9 cellular contexts compared by ENCODE assay signal in the genomic region with DNA sequence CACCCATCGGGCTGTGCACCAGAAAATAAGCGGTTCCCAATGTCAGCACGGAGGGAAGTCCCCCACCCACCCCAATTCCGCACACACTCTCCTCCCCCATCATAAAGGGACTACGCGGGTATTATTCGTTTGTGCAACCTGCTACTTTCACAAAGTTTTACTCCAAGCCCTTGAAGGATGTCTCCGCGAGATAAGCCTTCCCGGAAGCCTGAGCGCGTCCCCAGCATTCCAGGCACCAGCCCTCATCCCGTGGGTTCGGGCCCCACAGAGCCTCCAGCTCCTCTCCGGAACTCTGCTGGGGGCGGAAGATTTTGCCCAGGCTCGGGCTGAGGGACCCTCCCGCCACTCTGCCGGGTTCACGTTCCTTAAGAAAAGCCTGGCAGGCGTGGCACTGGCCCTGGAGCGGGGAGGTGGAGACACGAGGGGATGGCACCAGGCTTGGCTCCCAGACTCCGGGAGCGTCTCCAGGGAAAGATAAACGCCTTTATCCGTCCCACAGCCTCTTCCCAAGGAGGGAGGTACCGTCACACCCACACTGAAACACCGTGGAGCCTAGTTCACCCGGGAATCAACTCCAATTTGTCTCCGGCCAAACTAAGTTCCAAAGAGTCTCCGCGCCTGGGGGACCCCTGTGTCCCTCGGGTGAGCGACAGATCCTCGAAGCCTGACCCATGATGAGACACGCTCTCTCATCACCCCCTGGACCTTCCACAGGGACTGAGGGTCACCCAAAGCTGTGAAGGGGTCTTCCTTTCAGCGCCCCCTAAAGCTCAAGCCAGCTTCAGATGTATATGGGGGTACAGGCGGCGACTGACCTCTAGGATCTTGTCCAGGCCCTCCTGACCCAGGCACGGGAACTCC. TPM values are rescaled to one million over a fixed set of nuclear protein-coding genes. Genes with fewer than 3 reads are reported as not detected.
DNase-seq lines count a peak whose midpoint lies in the region; ATAC-seq, FAIRE-seq and TF ChIP-seq lines count a peak whose summit lies in the region.
"Had no signal": no experiment of that assay in that cellular context is flagged by ENCODE, and none has a peak within 500 bp of the region (broad histone marks: within the 10 kb centered on the region; RNA-seq: fewer than 3 reads in every experiment).

No MANE protein-coding gene starts in this region.

- TF ChIP-seq RAD21 in K562 (CRISPR knock-in tag; conservative IDR thresholded peaks at IDR 0.05 in 1 of 2, IDR thresholded peaks at IDR 0.05 in 1 of 2) (peak in 1 of 2 experiments; percentile 19; a peak in 1 of 4 replicates), neural cell (conservative IDR thresholded peaks at IDR 0.05) (no peak)

- peak overlapping the region; percentile 73 for H3K4me3 Mint-ChIP-seq in T-helper 1 cell treated with Interleukin-12 subunit alpha and Interleukin-12 subunit beta and Interleukin-4 antibody, amounts not matched to agents 30 μg/mL and 1 μg/mL, for 36 hours

- no peaks in the 10 kb centered on the region for H3K9me3 Mint-ChIP-seq in T-helper 1 cell treated with Interleukin-12 subunit alpha and Interleukin-12 subunit beta and Interleukin-4 antibody, amounts not matched to agents 30 μg/mL and 1 μg/mL, for 36 hours

- no TSS peak for BruUV-seq in K562 (replicated peaks; lab: Mats Ljungman, UMichigan)

- TF ChIP-seq POLR2A in K562 (conservative IDR thresholded peaks at IDR 0.05) (peak; percentile 32; the same call in 1 of the 2 replicates), thyroid gland (IDR thresholded peaks at IDR 0.05) (no peak)

- peak; percentile 6 for ATAC-seq in K562
- no peak for ATAC-seq in HG02938 (IDR thresholded peaks at IDR 0.05; ENCODE audit: unreplicated experiment)

- peaks cover 16% of the 10 kb centered on the region for H3K36me3 Mint-ChIP-seq in T-helper 1 cell treated with Interleukin-12 subunit alpha and Interleukin-12 subunit beta and Interleukin-4 antibody, amounts not matched to agents 30 μg/mL and 1 μg/mL, for 36 hours (ENCODE audit: low read depth)

- WGBS in K562 (ENCODE audit: insufficient coverage, low coverage, missing lambda C conversion rate): under 1% methylated on average over 41 of the region's 41 CpGs
- WGBS in thyroid gland, 2 donors: 20 to 27% methylated on average over 21 to 38 of the region's 41 CpGs

- H3K4me2 ChIP-seq in K562 (ENCODE audit: insufficient read depth, low read length): peak overlapping the region; percentile 91
- H3K4me2 ChIP-seq in neural cell (ENCODE audit: low read length): no peak overlapping the region

- peaks cover 59% of the 10 kb centered on the region for H3K79me2 ChIP-seq in K562 (ENCODE audit: control insufficient read depth, insufficient read depth, low read length)
- no peaks in the 10 kb centered on the region for H3K79me2 ChIP-seq in neural cell (replicated peaks; ENCODE audit: insufficient read depth, low read length)

- H4K20me1 ChIP-seq in K562 (replicated peaks; ENCODE audit: control insufficient read depth, insufficient read depth, low read length): peaks cover 5% of the 10 kb centered on the region; the same call in 1 of the 2 replicates
- H4K20me1 ChIP-seq in neural cell (ENCODE audit: insufficient read depth): no peaks in the 10 kb centered on the region

- H3K9me1 ChIP-seq in K562 (ENCODE audit: control insufficient read depth, insufficient read depth, low read length): no peaks in the 10 kb centered on the region

- peak overlapping the region; percentile 92 for H3K27ac ChIP-seq in K562 (ENCODE audit: extremely low read depth, low read depth, low read length)
- no peak overlapping the region for H3K27ac ChIP-seq in neural cell (ENCODE audit: low read length)
- peak overlapping the region in 2 of 3 donors; percentile 49 to 91 for H3K27ac ChIP-seq in thyroid gland

- peak; percentile 16; the same call in 1 of the 2 replicates for TF ChIP-seq EP300 in K562 (IDR thresholded peaks at IDR 0.05; ENCODE audit: low read length)
- no peak for TF ChIP-seq EP300 in neural cell (conservative IDR thresholded peaks at IDR 0.05; ENCODE audit: poor library complexity, severe bottlenecking)

- POLR2A ChIA-PET in K562 (lab: Yijun Ruan, JAX): interaction anchor here (0.5 to 4.3 kb wide), 16 partner anchors 10 to 1897 kb away, joined by 3 to 33 read pairs (median 4); a partner anchor contains a TSS

- CTCF ChIA-PET in K562 (lab: Yijun Ruan, JAX; ENCODE audit: low intra/inter-chr PET ratio): interaction anchor here (1.4 kb wide), 1 partner anchor 75 kb away, joined by 6 read pairs; no protein-coding TSS in a partner anchor

- peaks cover 32% of the 10 kb centered on the region for H3K36me3 ChIP-seq in K562 (ENCODE audit: control insufficient read depth, insufficient read depth, low read length)
- H3K36me3 ChIP-seq in neural cell (ENCODE audit: insufficient read depth, low read length): no peaks in the 10 kb centered on the region
- H3K36me3 ChIP-seq in thyroid gland: no peaks in the 10 kb centered on the region

- TF ChIP-seq CTCF in K562 (IDR thresholded peaks at IDR 0.05 in 2 of 3, conservative IDR thresholded peaks at IDR 0.05 in 1 of 3; ENCODE audit: insufficient read depth in 2 of 3, low read depth in 1 of 3, low read length in 3 of 3): no peak
- no peak for TF ChIP-seq CTCF in neural cell (IDR thresholded peaks at IDR 0.05; ENCODE audit: poor library complexity, severe bottlenecking)
- TF ChIP-seq CTCF in thyroid gland (IDR thresholded peaks at IDR 0.05): no peak

- in situ Hi-C loops in K562 (cut with MboI) (no loop called here), ACHN (cut with HindIII; ENCODE audit: low pct_ligation_motif_present, low pct_unique_long_range_greater_than_20kb, low sequenced_read_pairs) (no loop called here)

- H3K9me2 ChIP-seq in neural cell (ENCODE audit: insufficient read depth, low read length): no peaks in the 10 kb centered on the region

- H3K9me3 ChIP-seq in K562 (replicated peaks; ENCODE audit: control insufficient read depth, insufficient read depth, low read depth, low read length) (no peaks in the 10 kb centered on the region), neural cell (ENCODE audit: low read length) (no peaks in the 10 kb centered on the region), thyroid gland (no peaks in the 10 kb centered on the region)

- intact Hi-C loops in K562 (cut with micrococcal nuclease) (loop anchor here (2.0 to 10.0 kb wide), 3 partner anchors 61 to 114 kb away; a partner anchor contains a TSS), thyroid gland (cut with DNase I) (no loop called here)

- H3K4me1 Mint-ChIP-seq in T-helper 1 cell treated with Interleukin-12 subunit alpha and Interleukin-12 subunit beta and Interleukin-4 antibody, amounts not matched to agents 30 μg/mL and 1 μg/mL, for 36 hours (ENCODE audit: low read depth): peaks cover 52% of the 10 kb centered on the region

- DNase-seq in T-helper 1 cell (no peak), K562 (ENCODE audit: extremely low read depth in 1 of 4, low spot score in 3 of 4) (peak in 2 of 4 experiments; percentile 64 to 77), thyroid gland (peak in 1 of 2 donors; percentile 18), cerebellar nuclear complex (lab: John Stamatoyannopoulos, UW) (no peak), ACHN (no peak)

- H3K9ac ChIP-seq in K562 (ENCODE audit: insufficient read depth in 1 of 2, low read depth in 2 of 2, low read length in 2 of 2): peak overlapping the region; percentile 82 to 96
- no peak overlapping the region for H3K9ac ChIP-seq in neural cell (ENCODE audit: low read length)

- H3K27me3 ChIP-seq in K562 (ENCODE audit: control insufficient read depth in 2 of 2, insufficient read depth in 2 of 2, low read length in 2 of 2): no peaks in the 10 kb centered on the region
- peaks cover 17% of the 10 kb centered on the region for H3K27me3 ChIP-seq in neural cell (ENCODE audit: insufficient read depth, low read depth, low read length)
- no peaks in the 10 kb centered on the region for H3K27me3 ChIP-seq in thyroid gland

- no peaks in the 10 kb centered on the region for H3K27me3 Mint-ChIP-seq in T-helper 1 cell treated with Interleukin-12 subunit alpha and Interleukin-12 subunit beta and Interleukin-4 antibody, amounts not matched to agents 30 μg/mL and 1 μg/mL, for 36 hours (ENCODE audit: low read depth)

- no peak for FAIRE-seq in K562 (lab: Jason Lieb, UNC)

- H3K4me1 ChIP-seq in K562 (replicated peaks in 1 of 2; ENCODE audit: control insufficient read depth in 2 of 2, insufficient read depth in 2 of 2, low read length in 2 of 2): peaks cover 39% of the 10 kb centered on the region in 2 experiments
- peaks cover 40 to 46% of the 10 kb centered on the region in 2 donors for H3K4me1 ChIP-seq in thyroid gland

- H3K27ac Mint-ChIP-seq in T-helper 1 cell treated with Interleukin-12 subunit alpha and Interleukin-12 subunit beta and Interleukin-4 antibody, amounts not matched to agents 30 μg/mL and 1 μg/mL, for 36 hours: peak overlapping the region; percentile 77

- peak overlapping the region; percentile 73 for H3K4me3 ChIP-seq in K562
- H3K4me3 ChIP-seq in neural cell (ENCODE audit: low read length): peak overlapping the region; percentile 67
- H3K4me3 ChIP-seq in thyroid gland (replicated peaks in 1 of 3): peak overlapping the region; percentile 40 to 48 (median 46)

- peak overlapping the region; percentile 92 for H2AFZ ChIP-seq in K562 (ENCODE audit: low read depth, low read length)
- no peak overlapping the region for H2AFZ ChIP-seq in neural cell (ENCODE audit: low read depth, low read length)

- no peaks in the 10 kb centered on the region for H3F3A ChIP-seq in neural cell (ENCODE audit: insufficient read depth, low read length, poor library complexity, severe bottlenecking)

TF ChIP-seq in K562, 482 proteins besides CTCF, POLR2A, EP300 and RAD21 (continues in another document):
- 0 out of 2 replicates have a peak, but pooled peaks have one; percentile 20 for TF ChIP-seq NR1H2 (CRISPR knock-in tag; IDR thresholded peaks at IDR 0.05)

RNA-seq across cellular contexts. Expression of a gene that starts 0.9 kb away (rescaled TPM):
- total RNA-seq in K562 (2011; cell fraction: chromatin; rRNA removed; ENCODE audit: low replicate concordance): 39.4 and 105 TPM in 2 replicates
- total RNA-seq in K562 (2011; cell fraction: nucleolus; rRNA removed): 101 and 127 TPM in 2 replicates
- 65.7 and 73.6 TPM in 2 replicates for total RNA-seq in K562 (2011; cell fraction: nucleoplasm; rRNA removed)
- total RNA-seq in K562 (2014; rRNA removed): 35.5 and 38.0 TPM in 2 replicates
- 12.7 and 15.0 TPM in 2 replicates for total RNA-seq in K562 (2014; rRNA removed; fragmentation: Illumina TruSeq; extraction: Trizol)
- total RNA-seq in K562 (2015; rRNA removed; fragmentation: Illumina TruSeq; extraction: Trizol): 26.1 and 27.1 TPM in 2 replicates
- total RNA-seq in K562 (2021): 41.6 and 45.8 TPM in 2 replicates
- 17.5 and 24.6 TPM in 2 replicates for polyA plus RNA-seq in K562 (2011; rRNA removed)
- 21.1 and 29.2 TPM in 2 replicates for polyA plus RNA-seq in K562 (2011; cell fraction: cytosol; rRNA removed)
- polyA plus RNA-seq in K562 (2011; cell fraction: nucleus; rRNA removed): 43.7 and 67.2 TPM in 2 replicates
- polyA plus RNA-seq in K562 (2012): 31.4 and 32.9 TPM in 2 replicates
- polyA plus RNA-seq in K562 (2014; fragmentation: Illumina TruSeq; extraction: Trizol): 25.8 and 31.8 TPM in 2 replicates
- 1 to 10 TPM; 1.5 to 1.9 TPM for polyA plus RNA-seq in K562 (2014; fragmentation: Nextera tagmentation; extraction: Ambion mirVana)
- polyA plus RNA-seq in K562 (2014; rRNA removed): 25.6 and 31.5 TPM in 2 replicates
- polyA minus RNA-seq in K562 (2011; rRNA and poly(A)+ RNA removed): 19.7 and 25.9 TPM in 2 replicates
- 29.4 and 31.6 TPM in 2 replicates for polyA minus RNA-seq in K562 (2011; cell fraction: cytosol; rRNA and poly(A)+ RNA removed)
- polyA minus RNA-seq in K562 (2011; cell fraction: nucleus; rRNA and poly(A)+ RNA removed): 22.3 and 24.7 TPM in 2 replicates
- not detected in 2 replicates for polyA plus RNA-seq in neural cell
- not detected in 2 replicates for polyA minus RNA-seq in neural cell
- total RNA-seq in thyroid gland: 10 to 100 TPM in 3 of 4 donors, 1 to 10 TPM in 1; 9.2 to 14.3 (median 13.0) TPM
- total RNA-seq: fibroblast of villous mesenchyme had no signal
